In the genomic region with DNA sequence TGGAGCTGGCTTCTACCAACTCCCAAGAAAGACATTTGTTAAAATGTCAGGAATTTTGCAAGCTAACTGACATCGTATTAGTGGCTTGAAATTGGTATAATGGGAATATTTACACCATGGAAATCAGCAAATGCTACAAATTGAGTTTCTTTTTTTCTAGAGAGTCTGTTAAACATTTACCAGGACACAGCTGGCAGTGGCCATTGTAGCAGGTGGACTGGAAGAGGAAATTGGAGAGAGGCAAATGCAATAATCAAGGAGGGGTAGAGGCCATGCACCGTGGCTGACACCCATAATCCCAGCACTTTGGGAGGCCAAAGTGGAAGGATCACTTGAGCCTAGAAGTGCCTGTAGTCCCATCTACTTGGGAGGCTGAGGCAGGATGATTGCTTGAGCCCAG, we compare ENCODE assay signal across 28 cellular contexts.
"Had no signal": no experiment of that assay in that cellular context is flagged by ENCODE, and none has a peak within 500 bp of the region (broad histone marks: within the 10 kb centered on the region; RNA-seq: fewer than 3 reads in every experiment).

No MANE protein-coding gene starts in this region.

- ATAC-seq: activated T-cell treated with anti-CD3 and anti-CD28 coated beads, Interleukin-2, amount 50 U/mL, for 4 hours; activated T-helper 17 cell treated with anti-CD3 and anti-CD28 coated beads, Interleukin-2, amount 50 U/mL, for 72 hours; body of pancreas; gastroesophageal sphincter; WTC11 had no signal

- H3K36me3 Mint-ChIP-seq: activated naive CD8-positive, alpha-beta T cell; WTC11 had no signal

- H3K27me3 ChIP-seq: body of pancreas, colonic mucosa, esophagus squamous epithelium, gastroesophageal sphincter had no signal

- H3K4me1 Mint-ChIP-seq: activated T-helper 17 cell treated with anti-CD3 and anti-CD28 coated beads, Interleukin-2, amount 50 U/mL, for 72 hours; WTC11 had no signal

- DNase-seq: activated CD4-positive, alpha-beta memory T cell treated with anti-CD3 and anti-CD28 coated beads, Interleukin-2, amount 10 ng/mL, durations not matched to agents 7 days and 5 days; activated CD4-positive, alpha-beta T cell treated with anti-CD3 and anti-CD28 coated beads for 1 hour; activated CD4-positive, alpha-beta T cell treated with anti-CD3 and anti-CD28 coated beads for 4 hours; activated CD4-positive, alpha-beta T cell treated with anti-CD3 and anti-CD28 coated beads, Interleukin-2, amount 10 ng/mL, durations not matched to agents 7 days and 5 days; activated CD4-positive, alpha-beta T cell treated with anti-CD3 and anti-CD28 coated beads, Interleukin-2, amount 50 U/mL, for 4 hours; activated CD8-positive, alpha-beta memory T cell treated with anti-CD3 and anti-CD28 coated beads, Interleukin-2, amount 50 U/mL, for 48 hours; activated effector memory CD4-positive, alpha-beta T cell treated with Interleukin-2 at 50 U/mL for 16 hours; activated gamma-delta T cell treated with Interleukin-2 at 50 U/mL for 16 hours; activated naive CD4-positive, alpha-beta T cell treated with anti-CD3 and anti-CD28 coated beads, Interleukin-2, amount 50 U/mL, for 16 hours; activated naive CD4-positive, alpha-beta T cell treated with Interleukin-2 at 50 U/mL for 16 hours; activated T-cell treated with anti-CD3 and anti-CD28 coated beads, Interleukin-2, amount 50 U/mL, for 4 hours; amniotic stem cell; anterior cingulate cortex; body of pancreas; caudate nucleus; colonic mucosa; effector CD8-positive, alpha-beta T cell; esophagus squamous epithelium; foreskin melanocyte; T-helper 2 cell had no signal

- H3K4me3 ChIP-seq: body of pancreas, colonic mucosa, esophagus squamous epithelium, gastroesophageal sphincter had no signal

- H3K4me3 Mint-ChIP-seq: activated CD4-positive, alpha-beta memory T cell treated with anti-CD3 and anti-CD28 coated beads, Interleukin-2, amount 10 ng/mL, durations not matched to agents 7 days and 5 days; activated CD4-positive, alpha-beta T cell treated with anti-CD3 and anti-CD28 coated beads, Interleukin-2, amount 10 ng/mL, durations not matched to agents 7 days and 5 days; activated naive CD8-positive, alpha-beta T cell; activated T-cell treated with anti-CD3 and anti-CD28 coated beads, Interleukin-2, amount 50 U/mL, for 4 hours; activated T-helper 17 cell treated with anti-CD3 and anti-CD28 coated beads, Interleukin-2, amount 50 U/mL, for 72 hours; WTC11 had no signal

- H3K27ac ChIP-seq: body of pancreas, colonic mucosa, epithelial cell of prostate, esophagus squamous epithelium, gastroesophageal sphincter, VCaP had no signal

- H3K9me3 ChIP-seq: body of pancreas, colonic mucosa, esophagus squamous epithelium, gastroesophageal sphincter had no signal

- H3K27ac Mint-ChIP-seq: activated CD4-positive, alpha-beta memory T cell treated with anti-CD3 and anti-CD28 coated beads, Interleukin-2, amount 10 ng/mL, durations not matched to agents 7 days and 5 days; activated CD4-positive, alpha-beta T cell treated with anti-CD3 and anti-CD28 coated beads, Interleukin-2, amount 10 ng/mL, durations not matched to agents 7 days and 5 days; activated naive CD8-positive, alpha-beta T cell; activated T-helper 17 cell treated with anti-CD3 and anti-CD28 coated beads, Interleukin-2, amount 50 U/mL, for 72 hours; WTC11 had no signal

- H3K36me3 ChIP-seq: colonic mucosa, esophagus squamous epithelium, gastroesophageal sphincter had no signal

- H3K4me1 ChIP-seq: body of pancreas, colonic mucosa, esophagus squamous epithelium, gastroesophageal sphincter had no signal

- FAIRE-seq: endometrium, endothelial cell of umbilical vein had no signal

- H3K9me3 Mint-ChIP-seq: activated CD4-positive, alpha-beta memory T cell treated with anti-CD3 and anti-CD28 coated beads, Interleukin-2, amount 10 ng/mL, durations not matched to agents 7 days and 5 days; activated CD4-positive, alpha-beta T cell treated with anti-CD3 and anti-CD28 coated beads, Interleukin-2, amount 10 ng/mL, durations not matched to agents 7 days and 5 days; activated T-cell treated with anti-CD3 and anti-CD28 coated beads, Interleukin-2, amount 50 U/mL, for 4 hours; activated T-helper 17 cell treated with anti-CD3 and anti-CD28 coated beads, Interleukin-2, amount 50 U/mL, for 72 hours; WTC11 had no signal
